12 cellular contexts compared by ENCODE assay signal in the genomic region with DNA sequence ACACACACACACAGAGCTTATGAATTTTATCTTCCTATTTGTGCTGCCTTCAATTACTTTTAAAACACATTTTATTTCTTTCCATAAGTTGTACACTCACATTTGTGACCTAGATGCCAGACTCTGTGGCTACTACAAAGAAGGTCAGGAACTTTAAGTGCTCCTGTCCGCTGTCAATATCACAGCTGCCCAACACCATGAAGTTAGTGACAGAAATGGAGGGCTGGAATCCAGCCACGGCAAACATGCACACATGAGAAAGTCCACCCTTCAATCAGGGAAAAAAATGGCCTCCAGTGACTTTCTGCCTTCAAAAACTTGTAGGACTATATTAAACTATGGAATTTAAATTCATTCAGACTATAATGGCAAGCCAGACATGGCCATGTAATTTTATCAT.
DNase-seq lines count a peak whose midpoint lies in the region; ATAC-seq and TF ChIP-seq lines count a peak whose summit lies in the region.
"Had no signal": no experiment of that assay in that cellular context is flagged by ENCODE, and none has a peak within 500 bp of the region (broad histone marks: within the 10 kb centered on the region; RNA-seq: fewer than 3 reads in every experiment).

No MANE protein-coding gene starts in this region.

- H3K4me3 ChIP-seq in left ventricle myocardium inferior: peak overlapping the region; percentile 46
- H3K4me3 ChIP-seq: HAP-1 had no signal

- no peak for ATAC-seq in sciatic nerve
- ATAC-seq in HG03439 (IDR thresholded peaks at IDR 0.05; ENCODE audit: unreplicated experiment): no peak
- no peak for ATAC-seq in HG03521 (IDR thresholded peaks at IDR 0.05; ENCODE audit: unreplicated experiment)

- DNase-seq in LHCN-M2 (ENCODE audit: low read depth) (peak; percentile 1), OCI-M1 (lab: John Stamatoyannopoulos, UW) (peak; percentile 51), left ventricle myocardium inferior (peak; percentile 48), myocyte (ENCODE audit: low read depth) (peak; percentile 8), caudate nucleus (lab: John Stamatoyannopoulos, UW) (no peak), sciatic nerve (ENCODE audit: low spot score) (no peak)
- DNase-seq: NCI-H774 had no signal

- intact Hi-C loops in left ventricle myocardium inferior (cut with micrococcal nuclease): loop anchor here (5.0 to 10.0 kb wide), 2 partner anchors 834 to 1047 kb away; partner anchors contain the start of gene NPY1R
- intact Hi-C loops in sciatic nerve (cut with DNase I): no loop called here

- no peaks in the 10 kb centered on the region for H3K4me1 ChIP-seq in left ventricle myocardium inferior
- H3K4me1 ChIP-seq: Caco-2, HAP-1 had no signal

- H3K27me3 ChIP-seq in left ventricle myocardium inferior (ENCODE audit: low read depth): no peaks in the 10 kb centered on the region

- H3K9me3 ChIP-seq in left ventricle myocardium inferior (replicated peaks): no peaks in the 10 kb centered on the region
- H3K9me3 ChIP-seq: Caco-2, HAP-1, SK-N-SH had no signal

- peak overlapping the region; percentile 53 for H3K27ac ChIP-seq in left ventricle myocardium inferior (replicated peaks)
- H3K27ac ChIP-seq in caudate nucleus (ENCODE audit: low read depth, low read length): no peak overlapping the region

- no peak for TF ChIP-seq CTCF in left ventricle myocardium inferior (IDR thresholded peaks at IDR 0.05; ENCODE audit: borderline replicate concordance)

- H3K36me3 ChIP-seq in left ventricle myocardium inferior: no peaks in the 10 kb centered on the region
- H3K36me3 ChIP-seq: HAP-1 had no signal

Comparison
In these comparisons a context has a peak if more than half of its experiments do, and no peak if none do; other contexts are left out.
1. DNase-seq: peak in LHCN-M2 (single experiment), OCI-M1 (single experiment), left ventricle myocardium inferior (single experiment) and myocyte (single experiment); none in caudate nucleus (0 of 61) and sciatic nerve (single experiment).